Comparison of ENCODE assay signal across 33 cellular contexts in genomic region chr18:676069-676468, GRCh38. TPM values are rescaled to one million over a fixed set of nuclear protein-coding genes. Genes with fewer than 3 reads are reported as not detected.
DNase-seq lines count a peak whose midpoint lies in the region; ATAC-seq, FAIRE-seq and TF ChIP-seq lines count a peak whose summit lies in the region.
"Had no signal": no experiment of that assay in that cellular context is flagged by ENCODE, and none has a peak within 500 bp of the region (broad histone marks: within the 10 kb centered on the region; RNA-seq: fewer than 3 reads in every experiment).

No MANE protein-coding gene starts in this region.

- no peak overlapping the region for H3K4me3 Mint-ChIP-seq in activated CD4-positive, alpha-beta T cell treated with anti-CD3 and anti-CD28 coated beads, Interleukin-2, amount 10 ng/mL, durations not matched to agents 7 days and 5 days
- H3K4me3 Mint-ChIP-seq in activated CD4-positive, alpha-beta T cell treated with anti-CD3 and anti-CD28 coated beads for 36 hours = no peak overlapping the region
- no peak overlapping the region for H3K4me3 Mint-ChIP-seq in activated CD8-positive, alpha-beta T cell treated with anti-CD3 and anti-CD28 coated beads, Interleukin-2, amount 10 ng/mL, durations not matched to agents 7 days and 5 days
- no peak overlapping the region for H3K4me3 Mint-ChIP-seq in type B pancreatic cell
- H3K4me3 Mint-ChIP-seq: activated naive CD8-positive, alpha-beta T cell treated with anti-CD3 and anti-CD28 coated beads, Interleukin-2, amount 50 U/mL, for 24 hours; IgD-negative memory B cell; neural progenitor cell; stimulated activated naive B cell treated with anti-CD40 and anti-IgM and Interleukin-4, amounts not matched to agents 10 μg/mL and 1 μg/mL and 100 μg/mL, for 72 hours; T-helper 1 cell treated with Interleukin-12 subunit alpha and Interleukin-12 subunit beta and Interleukin-4 antibody, amounts not matched to agents 30 μg/mL and 1 μg/mL, for 36 hours had no signal

- H3K36me3 ChIP-seq in left ventricle myocardium inferior (peaks cover 63% of the 10 kb centered on the region), tibial artery (peaks cover 16 to 96% (median 42%) of the 10 kb centered on the region in 3 donors)
- H3K36me3 ChIP-seq: uterus had no signal

- TF ChIP-seq CTCF in left ventricle myocardium inferior (IDR thresholded peaks at IDR 0.05; ENCODE audit: borderline replicate concordance) (no peak), type B pancreatic cell (conservative IDR thresholded peaks at IDR 0.05) (no peak), tibial artery (IDR thresholded peaks at IDR 0.05) (no peak), D721Med (IDR thresholded peaks at IDR 0.05; ENCODE audit: insufficient read depth, missing control alignments) (no peak)

- no peak for DNase-seq in activated CD4-positive, alpha-beta T cell treated with anti-CD3 and anti-CD28 coated beads, Interleukin-2, amount 10 ng/mL, durations not matched to agents 7 days and 5 days
- DNase-seq in activated CD4-positive, alpha-beta T cell treated with anti-CD3 and anti-CD28 coated beads for 36 hours = no peak
- DNase-seq in left ventricle myocardium inferior (peak; percentile 24), cardiac septum (ENCODE audit: low spot score) (no peak), type B pancreatic cell (ENCODE audit: extremely low spot score, unreplicated experiment) (peak; percentile 22), tibial artery (no peak), D721Med (ENCODE audit: insufficient read length, low spot score) (no peak)
- no peak for DNase-seq in activated CD8-positive, alpha-beta T cell treated with anti-CD3 and anti-CD28 coated beads, Interleukin-2, amount 10 ng/mL, durations not matched to agents 7 days and 5 days
- DNase-seq: activated CD4-positive, alpha-beta T cell treated with anti-CD3 and anti-CD28 coated beads for 1 hour; activated naive CD8-positive, alpha-beta T cell treated with anti-CD3 and anti-CD28 coated beads, Interleukin-2, amount 50 U/mL, for 24 hours; Calu3; central memory CD4-positive, alpha-beta T cell; EL; glutamatergic neuron; GOT3; left lung; mesendoderm; NCI-H1048; NCI-H187; NK-92 treated with Interleukin-12 subunit alpha and Interleukin-12 subunit beta, amount 100 ng/mL, for 24 hours; SK-N-SH; small intestine; stimulated activated naive B cell treated with anti-CD40 and anti-IgM and Interleukin-4, amounts not matched to agents 10 μg/mL and 1 μg/mL and 100 μg/mL, for 72 hours; testis; uterus had no signal

- H3K27me3 Mint-ChIP-seq in activated CD4-positive, alpha-beta T cell treated with anti-CD3 and anti-CD28 coated beads, Interleukin-2, amount 10 ng/mL, durations not matched to agents 7 days and 5 days = no peaks in the 10 kb centered on the region
- no peaks in the 10 kb centered on the region for H3K27me3 Mint-ChIP-seq in activated CD4-positive, alpha-beta T cell treated with anti-CD3 and anti-CD28 coated beads for 36 hours
- H3K27me3 Mint-ChIP-seq in activated CD8-positive, alpha-beta T cell treated with anti-CD3 and anti-CD28 coated beads, Interleukin-2, amount 10 ng/mL, durations not matched to agents 7 days and 5 days (ENCODE audit: low read depth) = no peaks in the 10 kb centered on the region
- no peaks in the 10 kb centered on the region for H3K27me3 Mint-ChIP-seq in type B pancreatic cell
- H3K27me3 Mint-ChIP-seq: activated naive CD8-positive, alpha-beta T cell treated with anti-CD3 and anti-CD28 coated beads, Interleukin-2, amount 50 U/mL, for 24 hours; IgD-negative memory B cell; stimulated activated naive B cell treated with anti-CD40 and anti-IgM and Interleukin-4, amounts not matched to agents 10 μg/mL and 1 μg/mL and 100 μg/mL, for 72 hours had no signal

- FAIRE-seq in D721Med (lab: Jason Lieb, UNC) = no peak
- FAIRE-seq: A549, GM18507, GM19239, small intestine had no signal

- H3K4me1 Mint-ChIP-seq in activated CD4-positive, alpha-beta T cell treated with anti-CD3 and anti-CD28 coated beads, Interleukin-2, amount 10 ng/mL, durations not matched to agents 7 days and 5 days = peaks cover 8% of the 10 kb centered on the region
- H3K4me1 Mint-ChIP-seq in activated CD4-positive, alpha-beta T cell treated with anti-CD3 and anti-CD28 coated beads for 36 hours = no peaks in the 10 kb centered on the region
- peaks cover 12% of the 10 kb centered on the region for H3K4me1 Mint-ChIP-seq in activated CD8-positive, alpha-beta T cell treated with anti-CD3 and anti-CD28 coated beads, Interleukin-2, amount 10 ng/mL, durations not matched to agents 7 days and 5 days (ENCODE audit: low read depth)
- H3K4me1 Mint-ChIP-seq in type B pancreatic cell (ENCODE audit: unreplicated experiment) = no peaks in the 10 kb centered on the region
- H3K4me1 Mint-ChIP-seq: activated naive CD8-positive, alpha-beta T cell treated with anti-CD3 and anti-CD28 coated beads, Interleukin-2, amount 50 U/mL, for 24 hours; IgD-negative memory B cell; neural progenitor cell; stimulated activated naive B cell treated with anti-CD40 and anti-IgM and Interleukin-4, amounts not matched to agents 10 μg/mL and 1 μg/mL and 100 μg/mL, for 72 hours had no signal

- intact Hi-C loops in activated CD4-positive, alpha-beta T cell treated with anti-CD3 and anti-CD28 coated beads for 36 hours (cut with DNase I, micrococcal nuclease) = no loop called here
- intact Hi-C loops in left ventricle myocardium inferior (cut with micrococcal nuclease) (no loop called here), cardiac septum (cut with DNase I) (no loop called here), tibial artery (cut with DNase I; ENCODE audit: low total_unique reads) (no loop called here)

- peak overlapping the region; percentile 49 for H3K27ac ChIP-seq in left ventricle myocardium inferior (replicated peaks)
- no peak overlapping the region for H3K27ac ChIP-seq in tibial artery
- H3K27ac ChIP-seq: A549, left lung, neural progenitor cell, parathyroid adenoma, testis, uterus had no signal

- peaks cover 52% of the 10 kb centered on the region for H3K36me3 Mint-ChIP-seq in activated CD4-positive, alpha-beta T cell treated with anti-CD3 and anti-CD28 coated beads, Interleukin-2, amount 10 ng/mL, durations not matched to agents 7 days and 5 days (ENCODE audit: low read depth)
- peaks cover 67% of the 10 kb centered on the region for H3K36me3 Mint-ChIP-seq in activated CD4-positive, alpha-beta T cell treated with anti-CD3 and anti-CD28 coated beads for 36 hours (ENCODE audit: low read depth)
- peaks cover 80% of the 10 kb centered on the region for H3K36me3 Mint-ChIP-seq in activated CD8-positive, alpha-beta T cell treated with anti-CD3 and anti-CD28 coated beads, Interleukin-2, amount 10 ng/mL, durations not matched to agents 7 days and 5 days (ENCODE audit: low read depth)
- peaks cover 27% of the 10 kb centered on the region for H3K36me3 Mint-ChIP-seq in type B pancreatic cell

- peaks cover 32% of the 10 kb centered on the region for H3K4me1 ChIP-seq in left ventricle myocardium inferior
- H3K4me1 ChIP-seq in tibial artery = no peaks in the 10 kb centered on the region
- H3K4me1 ChIP-seq: A549, left lung, neural progenitor cell, parathyroid adenoma, uterus had no signal

- CTCF ChIA-PET in activated CD4-positive, alpha-beta T cell treated with anti-CD3 and anti-CD28 coated beads, Interleukin-2, amount 10 ng/mL, durations not matched to agents 7 days and 5 days (lab: Charles Lee) = no interaction called here
- CTCF ChIA-PET in activated CD4-positive, alpha-beta T cell treated with anti-CD3 and anti-CD28 coated beads for 36 hours (lab: Charles Lee) = no interaction called here
- CTCF ChIA-PET in activated CD8-positive, alpha-beta T cell treated with anti-CD3 and anti-CD28 coated beads, Interleukin-2, amount 10 ng/mL, durations not matched to agents 7 days and 5 days (lab: Charles Lee) = no interaction called here

- H3K9me3 Mint-ChIP-seq in activated CD4-positive, alpha-beta T cell treated with anti-CD3 and anti-CD28 coated beads, Interleukin-2, amount 10 ng/mL, durations not matched to agents 7 days and 5 days = no peaks in the 10 kb centered on the region
- H3K9me3 Mint-ChIP-seq in activated CD4-positive, alpha-beta T cell treated with anti-CD3 and anti-CD28 coated beads for 36 hours (ENCODE audit: low read depth) = no peaks in the 10 kb centered on the region
- no peaks in the 10 kb centered on the region for H3K9me3 Mint-ChIP-seq in activated CD8-positive, alpha-beta T cell treated with anti-CD3 and anti-CD28 coated beads, Interleukin-2, amount 10 ng/mL, durations not matched to agents 7 days and 5 days (ENCODE audit: insufficient read depth)
- H3K9me3 Mint-ChIP-seq in type B pancreatic cell = no peaks in the 10 kb centered on the region
- H3K9me3 Mint-ChIP-seq: activated naive CD8-positive, alpha-beta T cell treated with anti-CD3 and anti-CD28 coated beads, Interleukin-2, amount 50 U/mL, for 24 hours; IgD-negative memory B cell; neural progenitor cell; stimulated activated naive B cell treated with anti-CD40 and anti-IgM and Interleukin-4, amounts not matched to agents 10 μg/mL and 1 μg/mL and 100 μg/mL, for 72 hours; T-helper 1 cell treated with Interleukin-12 subunit alpha and Interleukin-12 subunit beta and Interleukin-4 antibody, amounts not matched to agents 30 μg/mL and 1 μg/mL, for 36 hours had no signal

- no peaks in the 10 kb centered on the region for H3K9me3 ChIP-seq in left ventricle myocardium inferior (replicated peaks)
- no peaks in the 10 kb centered on the region for H3K9me3 ChIP-seq in tibial artery
- H3K9me3 ChIP-seq: A549, left lung, SK-N-SH, testis, uterus had no signal

- no peak overlapping the region for H3K4me3 ChIP-seq in left ventricle myocardium inferior
- no peak overlapping the region for H3K4me3 ChIP-seq in tibial artery
- H3K4me3 ChIP-seq: A549, left lung, neural progenitor cell, testis, uterus had no signal

- H3K27ac Mint-ChIP-seq in activated CD4-positive, alpha-beta T cell treated with anti-CD3 and anti-CD28 coated beads, Interleukin-2, amount 10 ng/mL, durations not matched to agents 7 days and 5 days = peak overlapping the region; percentile 82
- H3K27ac Mint-ChIP-seq in activated CD4-positive, alpha-beta T cell treated with anti-CD3 and anti-CD28 coated beads for 36 hours = no peak overlapping the region
- peak overlapping the region; percentile 44 for H3K27ac Mint-ChIP-seq in activated CD8-positive, alpha-beta T cell treated with anti-CD3 and anti-CD28 coated beads, Interleukin-2, amount 10 ng/mL, durations not matched to agents 7 days and 5 days
- H3K27ac Mint-ChIP-seq in type B pancreatic cell = no peak overlapping the region
- H3K27ac Mint-ChIP-seq: activated naive CD8-positive, alpha-beta T cell treated with anti-CD3 and anti-CD28 coated beads, Interleukin-2, amount 50 U/mL, for 24 hours; IgD-negative memory B cell; neural progenitor cell; stimulated activated naive B cell treated with anti-CD40 and anti-IgM and Interleukin-4, amounts not matched to agents 10 μg/mL and 1 μg/mL and 100 μg/mL, for 72 hours had no signal

- no peak for ATAC-seq in activated CD4-positive, alpha-beta T cell treated with anti-CD3 and anti-CD28 coated beads for 36 hours
- no peak for ATAC-seq in activated CD8-positive, alpha-beta T cell treated with anti-CD3 and anti-CD28 coated beads, Interleukin-2, amount 10 ng/mL, durations not matched to agents 7 days and 5 days
- ATAC-seq: A549; activated naive CD8-positive, alpha-beta T cell treated with anti-CD3 and anti-CD28 coated beads, Interleukin-2, amount 50 U/mL, for 24 hours; esophagus mucosa; left lung; stimulated activated naive B cell treated with anti-CD40 and anti-IgM and Interleukin-4, amounts not matched to agents 10 μg/mL and 1 μg/mL and 100 μg/mL, for 72 hours had no signal

- POLR2A ChIA-PET in activated CD4-positive, alpha-beta T cell treated with anti-CD3 and anti-CD28 coated beads, Interleukin-2, amount 10 ng/mL, durations not matched to agents 7 days and 5 days (lab: Charles Lee) = interaction anchor here (1.1 kb wide), 1 partner anchor 157 kb away, joined by 5 read pairs; no protein-coding TSS in a partner anchor
- POLR2A ChIA-PET in activated CD4-positive, alpha-beta T cell treated with anti-CD3 and anti-CD28 coated beads for 36 hours (lab: Charles Lee) = no interaction called here
- POLR2A ChIA-PET in activated CD8-positive, alpha-beta T cell treated with anti-CD3 and anti-CD28 coated beads, Interleukin-2, amount 10 ng/mL, durations not matched to agents 7 days and 5 days (lab: Charles Lee) = interaction anchor here (4.5 kb wide), 1 partner anchor 18 kb away, joined by 24 read pairs; the partner anchor contains the start of gene TYMS

- H3K27me3 ChIP-seq in left ventricle myocardium inferior (ENCODE audit: low read depth) (no peaks in the 10 kb centered on the region), tibial artery (no peaks in the 10 kb centered on the region)
- H3K27me3 ChIP-seq: left lung, neural progenitor cell, testis, uterus had no signal

RNA-seq across cellular contexts. Expression of gene TYMS, which starts 18.6 kb away (rescaled TPM):
- 100 to 1,000 TPM; 421 to 478 TPM for total RNA-seq in activated CD4-positive, alpha-beta T cell treated with anti-CD3 and anti-CD28 coated beads, Interleukin-2, amount 10 ng/mL, durations not matched to agents 7 days and 5 days
- total RNA-seq in activated CD4-positive, alpha-beta T cell treated with anti-CD3 and anti-CD28 coated beads for 36 hours = 100 to 1,000 TPM; 331 to 372 TPM
- total RNA-seq in left ventricle myocardium inferior (3.1 TPM), cardiac septum (1.9 TPM), type B pancreatic cell (ENCODE audit: low replicate concordance) (65.3 and 143 TPM in 2 replicates)
- total RNA-seq in activated CD8-positive, alpha-beta T cell treated with anti-CD3 and anti-CD28 coated beads, Interleukin-2, amount 10 ng/mL, durations not matched to agents 7 days and 5 days = 100 to 1,000 TPM; 502 to 505 TPM

RNA-seq across cellular contexts. Expression of gene ENOSF1, which starts 36.4 kb away (rescaled TPM):
- 10 to 100 TPM; 67.2 to 70.3 TPM for total RNA-seq in activated CD4-positive, alpha-beta T cell treated with anti-CD3 and anti-CD28 coated beads, Interleukin-2, amount 10 ng/mL, durations not matched to agents 7 days and 5 days
- 10 to 100 TPM; 92.6 to 97.4 TPM for total RNA-seq in activated CD4-positive, alpha-beta T cell treated with anti-CD3 and anti-CD28 coated beads for 36 hours
- total RNA-seq in left ventricle myocardium inferior = 24.4 TPM
- total RNA-seq in cardiac septum = 26.8 TPM
- total RNA-seq in activated CD8-positive, alpha-beta T cell treated with anti-CD3 and anti-CD28 coated beads, Interleukin-2, amount 10 ng/mL, durations not matched to agents 7 days and 5 days = 10 to 100 TPM; 66.0 to 74.1 TPM
- 43.2 and 63.1 TPM in 2 replicates for total RNA-seq in type B pancreatic cell (ENCODE audit: low replicate concordance)

Comparison
In these comparisons a context has a peak if more than half of its experiments do, and no peak if none do; other contexts are left out.
1. DNase-seq: peak in left ventricle myocardium inferior (single experiment) and type B pancreatic cell (single experiment); none in activated CD4-positive, alpha-beta T cell treated with anti-CD3 and anti-CD28 coated beads, Interleukin-2, amount 10 ng/mL, durations not matched to agents 7 days and 5 days (single experiment), activated CD4-positive, alpha-beta T cell treated with anti-CD3 and anti-CD28 coated beads for 36 hours (single experiment), cardiac septum (single experiment), activated CD8-positive, alpha-beta T cell treated with anti-CD3 and anti-CD28 coated beads, Interleukin-2, amount 10 ng/mL, durations not matched to agents 7 days and 5 days (single experiment), tibial artery (0 of 2) and D721Med (single experiment).
2. H3K27ac Mint-ChIP-seq: peak in activated CD4-positive, alpha-beta T cell treated with anti-CD3 and anti-CD28 coated beads, Interleukin-2, amount 10 ng/mL, durations not matched to agents 7 days and 5 days (single experiment) and activated CD8-positive, alpha-beta T cell treated with anti-CD3 and anti-CD28 coated beads, Interleukin-2, amount 10 ng/mL, durations not matched to agents 7 days and 5 days (single experiment); none in activated CD4-positive, alpha-beta T cell treated with anti-CD3 and anti-CD28 coated beads for 36 hours (single experiment) and type B pancreatic cell (single experiment).
3. RNA of gene TYMS, which starts 18.6 kb away (total RNA-seq): 502 to 505 TPM in activated CD8-positive, alpha-beta T cell treated with anti-CD3 and anti-CD28 coated beads, Interleukin-2, amount 10 ng/mL, durations not matched to agents 7 days and 5 days, 421 to 478 TPM in activated CD4-positive, alpha-beta T cell treated with anti-CD3 and anti-CD28 coated beads, Interleukin-2, amount 10 ng/mL, durations not matched to agents 7 days and 5 days, 331 to 372 TPM in activated CD4-positive, alpha-beta T cell treated with anti-CD3 and anti-CD28 coated beads for 36 hours and 65.3 to 143 TPM in type B pancreatic cell; 3.1 TPM in left ventricle myocardium inferior (single experiment) and 1.9 TPM in cardiac septum (single experiment); every median in the first group is over 10 times any median in the second.